In genomic region chr6:9890469-9890868, GRCh38 we compare ENCODE assay signal across 28 cellular contexts.
"Had no signal": no experiment of that assay in that cellular context is flagged by ENCODE, and none has a peak within 500 bp of the region (broad histone marks: within the 10 kb centered on the region; RNA-seq: fewer than 3 reads in every experiment).

No MANE protein-coding gene starts in this region.

- H3K4me1 ChIP-seq: colonic mucosa, esophagus muscularis mucosa, esophagus squamous epithelium, foreskin keratinocyte, gastrocnemius medialis, gastroesophageal sphincter, heart left ventricle, heart right ventricle had no signal

- H3K27me3 ChIP-seq: colonic mucosa, dorsolateral prefrontal cortex, esophagus muscularis mucosa, esophagus squamous epithelium, foreskin keratinocyte, gastrocnemius medialis, gastroesophageal sphincter, heart left ventricle, heart right ventricle had no signal

- ATAC-seq: effector memory CD8-positive, alpha-beta T cell; esophagus mucosa; foreskin keratinocyte; gastrocnemius medialis; gastroesophageal sphincter; heart left ventricle; heart right ventricle had no signal

- H3K4me3 ChIP-seq: colonic mucosa, coronary artery, dorsolateral prefrontal cortex, esophagus muscularis mucosa, esophagus squamous epithelium, gastrocnemius medialis, gastroesophageal sphincter, heart left ventricle, heart right ventricle had no signal

- FAIRE-seq: colon, endometrium, endothelial cell of umbilical vein, frontal cortex had no signal

- H3K36me3 ChIP-seq: colonic mucosa, esophagus muscularis mucosa, esophagus squamous epithelium, gastrocnemius medialis, gastroesophageal sphincter, heart left ventricle, heart right ventricle had no signal

- H3K9me3 ChIP-seq: colonic mucosa, esophagus squamous epithelium, gastrocnemius medialis, gastroesophageal sphincter had no signal

- DNase-seq: colonic mucosa; cortex of kidney; dermis blood vessel endothelial cell; dorsolateral prefrontal cortex; effector CD4-positive, alpha-beta T cell; effector CD8-positive, alpha-beta T cell; effector memory CD4-positive, alpha-beta T cell; effector memory CD8-positive, alpha-beta T cell; endodermal cell; erythroblast; esophagus squamous epithelium; foreskin fibroblast; foreskin keratinocyte; foreskin melanocyte; gastrocnemius medialis; glutamatergic neuron; head of caudate nucleus; heart left ventricle; heart right ventricle had no signal

- H3K27ac ChIP-seq: colonic mucosa, coronary artery, dorsolateral prefrontal cortex, epithelial cell of prostate, esophagus muscularis mucosa, esophagus squamous epithelium, foreskin keratinocyte, gastrocnemius medialis, gastroesophageal sphincter, heart left ventricle, heart right ventricle had no signal
